In the genomic region with DNA sequence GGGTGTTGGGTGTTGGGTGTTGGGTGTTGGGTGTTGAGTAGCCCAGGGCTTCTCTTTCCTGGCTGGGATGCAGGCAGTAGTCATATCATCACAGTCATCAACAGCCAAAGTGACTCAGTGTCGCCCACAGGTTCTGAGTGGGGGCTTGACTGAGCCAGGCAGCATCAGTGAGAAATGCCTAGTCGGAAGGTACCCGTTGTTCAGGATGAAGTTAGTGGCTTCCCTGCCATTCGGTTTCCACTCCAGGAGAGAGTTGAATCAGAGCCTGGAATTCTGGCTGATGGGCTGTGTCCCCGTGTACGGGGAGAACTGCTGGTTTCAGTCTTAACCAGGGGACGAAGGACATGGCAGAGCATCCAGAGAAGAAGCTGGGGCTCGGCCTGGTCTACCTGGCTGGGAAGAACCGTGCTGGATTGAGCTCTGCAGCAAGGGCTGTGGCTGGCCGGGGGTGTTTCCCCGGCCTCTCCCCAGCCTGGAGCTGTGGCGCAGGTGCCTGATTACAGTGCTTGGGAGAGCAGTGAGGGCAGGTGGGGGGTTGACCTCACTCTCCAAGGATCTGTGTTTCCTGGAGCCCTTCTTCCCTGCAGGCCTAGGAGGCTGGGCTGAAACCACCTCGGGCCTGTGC, we compare ENCODE assay signal across 15 cellular contexts. TPM values are rescaled to one million over a fixed set of nuclear protein-coding genes. Genes with fewer than 3 reads are reported as not detected.
DNase-seq lines count a peak whose midpoint lies in the region; ATAC-seq lines count a peak whose summit lies in the region.
"Had no signal": no experiment of that assay in that cellular context is flagged by ENCODE, and none has a peak within 500 bp of the region (broad histone marks: within the 10 kb centered on the region; RNA-seq: fewer than 3 reads in every experiment).

No MANE protein-coding gene starts in this region.

- H2AK5ac ChIP-seq in trophoblast cell (ENCODE audit: low read length): no peak overlapping the region

- no peaks in the 10 kb centered on the region for H3K36me3 ChIP-seq in HUES64 (ENCODE audit: insufficient read depth, low read length)
- H3K36me3 ChIP-seq in duodenal mucosa (ENCODE audit: control insufficient read depth in 1 of 2, insufficient read depth in 2 of 2, low read length in 2 of 2): no peaks in the 10 kb centered on the region
- H3K36me3 ChIP-seq in trophoblast cell (ENCODE audit: control insufficient read depth in 1 of 2, insufficient read depth in 2 of 2, low read length in 2 of 2): no peaks in the 10 kb centered on the region
- H3K36me3 ChIP-seq: right lobe of liver had no signal

- no peak overlapping the region for H3K14ac ChIP-seq in trophoblast cell (ENCODE audit: low read length)

- H3K4me1 ChIP-seq in HUES64 (ENCODE audit: insufficient read depth, low read length) (peaks cover 26% of the 10 kb centered on the region), duodenal mucosa (ENCODE audit: control insufficient read depth in 1 of 2, insufficient read depth in 2 of 2, low read length in 2 of 2) (peaks cover 52 to 54% of the 10 kb centered on the region in 2 donors), trophoblast cell (ENCODE audit: control insufficient read depth in 1 of 2, insufficient read depth in 2 of 2, low read length in 2 of 2) (peaks cover 37% of the 10 kb centered on the region in 2 experiments)

- no peak overlapping the region for H2BK12ac ChIP-seq in trophoblast cell (ENCODE audit: low read length)

- no peak overlapping the region for H2BK5ac ChIP-seq in trophoblast cell (ENCODE audit: low read depth, low read length, poor library complexity)

- peak overlapping the region; percentile 12 for H4K91ac ChIP-seq in trophoblast cell (ENCODE audit: low read depth, low read length)

- DNase-seq in EH (ENCODE audit: low read depth) (peak; percentile 25), trophoblast cell (peak in 1 of 2 donors; percentile 22), SKM-1 treated with dmso at 0.1 percent for 144 hours (lab: John Stamatoyannopoulos, UW; ENCODE audit: unreplicated experiment) (no peak)
- no peak for DNase-seq in activated naive CD4-positive, alpha-beta T cell (lab: John Stamatoyannopoulos, UW)
- DNase-seq: activated CD8-positive, alpha-beta memory T cell treated with anti-CD3 and anti-CD28 coated beads, Interleukin-2, amount 50 U/mL, for 4 hours; amniotic stem cell; CD4-positive, alpha-beta memory T cell; dermis blood vessel endothelial cell; immature natural killer cell; NCI-H2171 had no signal

- no peak overlapping the region for H3K18ac ChIP-seq in trophoblast cell (ENCODE audit: low read length)

- no peak overlapping the region for H4K12ac ChIP-seq in trophoblast cell (ENCODE audit: low read depth, low read length)

- H3K23ac ChIP-seq in trophoblast cell (ENCODE audit: low read length): no peak overlapping the region

- no peak overlapping the region for H2BK120ac ChIP-seq in trophoblast cell (ENCODE audit: insufficient read depth, low read length, poor library complexity)

- H3K79me1 ChIP-seq in trophoblast cell (ENCODE audit: low read length): no peaks in the 10 kb centered on the region

- H3K27ac ChIP-seq in HUES64 (ENCODE audit: low read depth, low read length): peak overlapping the region; percentile 7; the same call in 1 of the 2 replicates
- H3K27ac ChIP-seq in duodenal mucosa (ENCODE audit: low read depth, low read length): peak overlapping the region; percentile 67
- H3K27ac ChIP-seq in trophoblast cell (ENCODE audit: low read depth, low read length): peak overlapping the region; percentile 12
- H3K27ac ChIP-seq: right lobe of liver had no signal

- no peak overlapping the region for H4K8ac ChIP-seq in trophoblast cell (ENCODE audit: low read depth, low read length)

- no peak overlapping the region for H3K4ac ChIP-seq in trophoblast cell (ENCODE audit: low read depth, low read length)

- H3K9me3 ChIP-seq in HUES64 (ENCODE audit: insufficient read depth, low read depth, low read length): no peaks in the 10 kb centered on the region
- H3K9me3 ChIP-seq in duodenal mucosa (ENCODE audit: control insufficient read depth in 1 of 2, low read length in 2 of 2): no peaks in the 10 kb centered on the region
- no peaks in the 10 kb centered on the region for H3K9me3 ChIP-seq in trophoblast cell (ENCODE audit: insufficient read depth, low read depth, low read length)
- H3K9me3 ChIP-seq: right lobe of liver had no signal

- no peaks in the 10 kb centered on the region for H3K27me3 ChIP-seq in HUES64 (ENCODE audit: insufficient read depth, low read length)
- no peaks in the 10 kb centered on the region for H3K27me3 ChIP-seq in duodenal mucosa (ENCODE audit: control insufficient read depth in 1 of 2, insufficient read depth in 2 of 2, low read length in 2 of 2)
- no peaks in the 10 kb centered on the region for H3K27me3 ChIP-seq in trophoblast cell (ENCODE audit: insufficient read depth, low read length)
- H3K27me3 ChIP-seq: right lobe of liver had no signal

- H3K9ac ChIP-seq in HUES64 (ENCODE audit: low read depth, low read length) (no peak overlapping the region), duodenal mucosa (ENCODE audit: low read depth in 1 of 2, low read length in 2 of 2) (peak overlapping the region in 1 of 2 donors; percentile 31), trophoblast cell (ENCODE audit: low read length) (no peak overlapping the region)

- H3K4me3 ChIP-seq in HUES64 (ENCODE audit: low read length) (no peak overlapping the region), duodenal mucosa (ENCODE audit: low read depth in 1 of 2, low read length in 2 of 2) (peak overlapping the region in 1 of 2 donors; percentile 12), trophoblast cell (ENCODE audit: low read depth, low read length) (no peak overlapping the region)
- H3K4me3 ChIP-seq: right lobe of liver had no signal

- 79% methylated on average over 13 of the region's 13 CpGs for WGBS in HUES64
- WGBS in trophoblast cell (ENCODE audit: extremely low coverage, insufficient coverage, insufficient read length): no CpG with 5 or more reads among the region's 13 CpGs

- H3K79me2 ChIP-seq in trophoblast cell (ENCODE audit: control insufficient read depth, insufficient read depth, low read length, poor library complexity): no peaks in the 10 kb centered on the region

- no peak for ATAC-seq in HG03097 (IDR thresholded peaks at IDR 0.05; ENCODE audit: low FRiP score, unreplicated experiment)
- ATAC-seq in HG02973 (IDR thresholded peaks at IDR 0.05; ENCODE audit: unreplicated experiment): no peak
- ATAC-seq: right lobe of liver had no signal

- H3K4me2 ChIP-seq in trophoblast cell (ENCODE audit: low read length): no peak overlapping the region

- no peak overlapping the region for H2AFZ ChIP-seq in trophoblast cell (ENCODE audit: insufficient read depth, low read length, poor library complexity)

RNA-seq across cellular contexts. Expression of gene AGAP1, which starts 49.4 kb away (rescaled TPM):
- polyA plus RNA-seq in HUES64 (2013, experiment 1 of 2): 15.7 TPM
- polyA plus RNA-seq in HUES64 (2013, experiment 2 of 2): 16.4 TPM
- 17.8 and 18.9 TPM in 2 replicates for polyA plus RNA-seq in trophoblast cell (2013)

Comparison
In these comparisons a context has a peak if more than half of its experiments do, and no peak if none do; other contexts are left out.
1. H3K27ac ChIP-seq: peak in every context shown above with its lines; median percentile 67 in duodenal mucosa; 12 in trophoblast cell; 7 in HUES64.